22 cellular contexts compared by ENCODE assay signal in the genomic region with DNA sequence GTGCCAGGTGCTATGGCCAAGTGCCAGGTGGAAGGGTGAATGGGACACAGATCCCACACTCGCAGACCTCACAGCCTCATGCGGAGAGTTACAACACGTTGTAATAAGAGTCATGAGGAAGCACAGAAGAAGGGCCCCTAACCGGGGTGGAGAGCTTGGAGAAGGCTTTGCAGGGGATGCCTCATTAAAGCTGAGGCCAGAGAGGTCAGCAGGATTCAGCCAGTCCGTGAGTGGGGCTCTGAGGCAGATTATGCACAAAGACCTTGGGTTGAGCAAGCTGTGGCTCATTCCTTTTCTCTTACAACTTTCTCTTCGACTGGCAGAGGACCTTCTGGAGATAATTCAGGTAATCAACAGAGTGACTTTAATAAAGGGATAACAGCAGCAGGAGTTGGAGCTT.
DNase-seq lines count a peak whose midpoint lies in the region; ATAC-seq and TF ChIP-seq lines count a peak whose summit lies in the region.
"Had no signal": no experiment of that assay in that cellular context is flagged by ENCODE, and none has a peak within 500 bp of the region (broad histone marks: within the 10 kb centered on the region; RNA-seq: fewer than 3 reads in every experiment).

No MANE protein-coding gene starts in this region.

- H3K9me3 ChIP-seq in naive thymus-derived CD4-positive, alpha-beta T cell (ENCODE audit: control insufficient read depth in 2 of 3, low read length in 3 of 3) = no peaks in the 10 kb centered on the region
- H3K9me3 ChIP-seq in body of pancreas = no peaks in the 10 kb centered on the region

- peaks cover 70% of the 10 kb centered on the region for H3K4me1 Mint-ChIP-seq in activated naive CD4-positive, alpha-beta T cell treated with anti-CD3 and anti-CD28 coated beads, Interleukin-2, amount 10 ng/mL, durations not matched to agents 7 days and 5 days
- H3K4me1 Mint-ChIP-seq in naive thymus-derived CD4-positive, alpha-beta T cell = peaks cover 42 to 94% (median 87%) of the 10 kb centered on the region in 7 donors
- H3K4me1 Mint-ChIP-seq: H9 had no signal

- H3K27ac ChIP-seq in naive thymus-derived CD4-positive, alpha-beta T cell (ENCODE audit: low read depth, low read length) = no peak overlapping the region
- no peak overlapping the region for H3K27ac ChIP-seq in body of pancreas
- H3K27ac ChIP-seq: GM23248, RWPE1, SK-N-MC had no signal

- POLR2A ChIA-PET in naive thymus-derived CD4-positive, alpha-beta T cell (lab: Charles Lee) = interaction anchor here (0.6 to 4.8 kb wide), 7 partner anchors 23 to 107 kb away, joined by 3 to 37 read pairs (median 5); a partner anchor contains a TSS

- H3K9me3 Mint-ChIP-seq in activated naive CD4-positive, alpha-beta T cell treated with anti-CD3 and anti-CD28 coated beads, Interleukin-2, amount 10 ng/mL, durations not matched to agents 7 days and 5 days = peaks cover 3% of the 10 kb centered on the region
- peaks cover 0 to 5% (median 0%) of the 10 kb centered on the region in 11 donors for H3K9me3 Mint-ChIP-seq in naive thymus-derived CD4-positive, alpha-beta T cell
- H3K9me3 Mint-ChIP-seq: HFFc6 had no signal

- H3K27ac Mint-ChIP-seq in activated naive CD4-positive, alpha-beta T cell treated with anti-CD3 and anti-CD28 coated beads, Interleukin-2, amount 10 ng/mL, durations not matched to agents 7 days and 5 days = peak overlapping the region; percentile 6
- H3K27ac Mint-ChIP-seq in naive thymus-derived CD4-positive, alpha-beta T cell = peak overlapping the region in 8 of 9 donors; percentile 26 to 93 (median 86)
- H3K27ac Mint-ChIP-seq: H9, HFFc6 had no signal

- CTCF ChIA-PET in activated naive CD4-positive, alpha-beta T cell treated with anti-CD3 and anti-CD28 coated beads, Interleukin-2, amount 10 ng/mL, durations not matched to agents 7 days and 5 days (lab: Charles Lee) = interaction anchor here (0.9 to 1.2 kb wide), 2 partner anchors 41 to 57 kb away, joined by 3 read pairs; no protein-coding TSS in a partner anchor
- CTCF ChIA-PET in naive thymus-derived CD4-positive, alpha-beta T cell (lab: Charles Lee) = interaction anchor here (0.6 to 5.0 kb wide), 9 partner anchors 18 to 541 kb away, joined by 3 to 50 read pairs (median 5); no protein-coding TSS in a partner anchor

- no peak for DNase-seq in activated naive CD4-positive, alpha-beta T cell treated with anti-CD3 and anti-CD28 coated beads, Interleukin-2, amount 10 ng/mL, durations not matched to agents 7 days and 5 days
- DNase-seq in activated naive CD4-positive, alpha-beta T cell treated with anti-CD3 and anti-CD28 coated beads, Interleukin-2, amount 50 U/mL, for 16 hours = no peak
- DNase-seq in amniotic epithelial cell (ENCODE audit: low read depth) = peak; percentile 17
- DNase-seq in naive thymus-derived CD4-positive, alpha-beta T cell = no peak
- DNase-seq in body of pancreas = no peak
- DNase-seq in NCI-H526 (lab: John Stamatoyannopoulos, UW) = no peak
- DNase-seq: CD4-positive, CD25-positive, alpha-beta regulatory T cell; DMS53; GM23248; H9; HFFc6; Karpas-422; MV-4-11; NCI-H1105 treated with DMSO at 0.1 percent for 48 hours; NCI-H1694; NCI-H2081; NCI-H446; NK-92 treated with Interleukin-12 subunit alpha and Interleukin-12 subunit beta, amount 100 ng/mL, for 24 hours; SHP77 treated with DMSO at 0.1 percent for 48 hours had no signal

- 57 to 69% methylated on average over 5 to 6 of the region's 6 CpGs for WGBS in body of pancreas, 2 donors

- peaks cover 22% of the 10 kb centered on the region for H3K36me3 Mint-ChIP-seq in activated naive CD4-positive, alpha-beta T cell treated with anti-CD3 and anti-CD28 coated beads, Interleukin-2, amount 10 ng/mL, durations not matched to agents 7 days and 5 days
- H3K36me3 Mint-ChIP-seq in naive thymus-derived CD4-positive, alpha-beta T cell = peaks cover 0 to 5% (median 0%) of the 10 kb centered on the region in 5 donors

- no peak for TF ChIP-seq CTCF in body of pancreas (IDR thresholded peaks at IDR 0.05)

- intact Hi-C loops in naive thymus-derived CD4-positive, alpha-beta T cell (cut with micrococcal nuclease) = loop anchor here (5.0 kb wide), 3 partner anchors 39 to 976 kb away; no protein-coding TSS in a partner anchor
- intact Hi-C loops in body of pancreas (cut with DNase I) = no loop called here

- TF ChIP-seq POLR2A in body of pancreas (IDR thresholded peaks at IDR 0.05) = no peak

- H3K4me3 Mint-ChIP-seq in activated naive CD4-positive, alpha-beta T cell treated with anti-CD3 and anti-CD28 coated beads, Interleukin-2, amount 10 ng/mL, durations not matched to agents 7 days and 5 days = no peak overlapping the region
- peak overlapping the region in 7 of 10 donors; percentile 18 to 77 (median 62) for H3K4me3 Mint-ChIP-seq in naive thymus-derived CD4-positive, alpha-beta T cell
- H3K4me3 Mint-ChIP-seq: H9, HFFc6 had no signal

- H3K27me3 ChIP-seq in naive thymus-derived CD4-positive, alpha-beta T cell (ENCODE audit: control insufficient read depth in 2 of 2, insufficient read depth in 2 of 2, low read length in 2 of 2) = no peaks in the 10 kb centered on the region
- H3K27me3 ChIP-seq in body of pancreas = no peaks in the 10 kb centered on the region

- H3K4me3 ChIP-seq in naive thymus-derived CD4-positive, alpha-beta T cell (ENCODE audit: low read length) = no peak overlapping the region
- no peak overlapping the region for H3K4me3 ChIP-seq in body of pancreas
- H3K4me3 ChIP-seq: GM23248, SK-N-MC had no signal

- no peak for ATAC-seq in naive thymus-derived CD4-positive, alpha-beta T cell
- ATAC-seq in GM19324 (IDR thresholded peaks at IDR 0.05; ENCODE audit: low FRiP score, unreplicated experiment) (no peak), body of pancreas (no peak)

- peaks cover 13 to 81% of the 10 kb centered on the region in 2 donors for H3K4me1 ChIP-seq in naive thymus-derived CD4-positive, alpha-beta T cell (ENCODE audit: control insufficient read depth in 2 of 2, insufficient read depth in 2 of 2, low read length in 2 of 2)
- peaks cover 4% of the 10 kb centered on the region for H3K4me1 ChIP-seq in body of pancreas

- no peaks in the 10 kb centered on the region for H3K36me3 ChIP-seq in naive thymus-derived CD4-positive, alpha-beta T cell (ENCODE audit: control insufficient read depth in 2 of 3, insufficient read depth in 3 of 3, low read length in 3 of 3)
- no peaks in the 10 kb centered on the region for H3K36me3 ChIP-seq in body of pancreas (replicated peaks in 1 of 2; ENCODE audit: insufficient read depth in 1 of 2, low read depth in 2 of 2)

- peaks cover 4% of the 10 kb centered on the region for H3K27me3 Mint-ChIP-seq in activated naive CD4-positive, alpha-beta T cell treated with anti-CD3 and anti-CD28 coated beads, Interleukin-2, amount 10 ng/mL, durations not matched to agents 7 days and 5 days
- no peaks in the 10 kb centered on the region for H3K27me3 Mint-ChIP-seq in naive thymus-derived CD4-positive, alpha-beta T cell
